Comparison of ENCODE assay signal across 9 cellular contexts in genomic region chr19:4914736-4915501, GRCh38. TPM values are rescaled to one million over a fixed set of nuclear protein-coding genes. Genes with fewer than 3 reads are reported as not detected.
DNase-seq lines count a peak whose midpoint lies in the region; ATAC-seq and TF ChIP-seq lines count a peak whose summit lies in the region.
"Had no signal": no experiment of that assay in that cellular context is flagged by ENCODE, and none has a peak within 500 bp of the region (broad histone marks: within the 10 kb centered on the region; RNA-seq: fewer than 3 reads in every experiment).

No MANE protein-coding gene starts in this region.

- no peak overlapping the region for H3K27ac ChIP-seq in neural progenitor cell

- no peaks in the 10 kb centered on the region for H3K27me3 ChIP-seq in neural progenitor cell

- no peaks in the 10 kb centered on the region for H3K9me3 ChIP-seq in neural progenitor cell (ENCODE audit: low read depth)

- H3K36me3 Mint-ChIP-seq in immature natural killer cell = no peaks in the 10 kb centered on the region
- peaks cover 17% of the 10 kb centered on the region for H3K36me3 Mint-ChIP-seq in neural progenitor cell

- peak overlapping the region; percentile 97 to 100 (median 98) for H3K27ac Mint-ChIP-seq in immature natural killer cell
- H3K27ac Mint-ChIP-seq in neural progenitor cell = no peak overlapping the region

- H3K4me1 ChIP-seq in neural progenitor cell = peaks cover 15% of the 10 kb centered on the region

- intact Hi-C loops in posterior vena cava (cut with DNase I) = loop anchor here (5.0 to 10.0 kb wide), 3 partner anchors 43 to 103 kb away; no protein-coding TSS in a partner anchor

- no peak for TF ChIP-seq CTCF in neural progenitor cell (IDR thresholded peaks at IDR 0.05)

- no peak overlapping the region for H3K4me3 ChIP-seq in neural progenitor cell

- H3K9ac ChIP-seq in neural progenitor cell = no peak overlapping the region

- no peak overlapping the region for H3K4me2 ChIP-seq in neural progenitor cell

- ATAC-seq in GM21825 (IDR thresholded peaks at IDR 0.05; ENCODE audit: unreplicated experiment) = no peak

- H3K4me3 Mint-ChIP-seq in immature natural killer cell (peak overlapping the region; percentile 95 to 100 (median 99)), neural progenitor cell (no peak overlapping the region)

- no peak overlapping the region for H2AFZ ChIP-seq in neural progenitor cell (replicated peaks)

- DNase-seq in Caki2 (ENCODE audit: low read depth) (peak; percentile 86), RKO (ENCODE audit: low spot score) (peak; percentile 40), immature natural killer cell (peak; percentile 47 to 60 (median 57)), posterior vena cava (ENCODE audit: low spot score) (no peak), neural progenitor cell (ENCODE audit: low spot score) (no peak)
- DNase-seq in activated effector memory CD4-positive, alpha-beta T cell treated with anti-CD3 and anti-CD28 coated beads, Interleukin-2, amount 50 U/mL, for 16 hours = peak; percentile 90
- peak; percentile 51 for DNase-seq in stimulated activated CD8-positive, alpha-beta memory T cell treated with anti-CD3 and anti-CD28 coated beads, Interleukin-12 subunit alpha, Interleukin-12 subunit beta, amount 100 ng/mL, for 24 hours (ENCODE audit: extremely low read depth)

- peaks cover 100% of the 10 kb centered on the region for H3K79me2 ChIP-seq in neural progenitor cell (ENCODE audit: low read depth)

- H3K9me3 Mint-ChIP-seq in immature natural killer cell (no peaks in the 10 kb centered on the region), neural progenitor cell (no peaks in the 10 kb centered on the region)

- peaks cover 12% of the 10 kb centered on the region for H3F3A ChIP-seq in neural progenitor cell (ENCODE audit: low read depth)

- peaks cover 70% of the 10 kb centered on the region for H4K20me1 ChIP-seq in neural progenitor cell (ENCODE audit: low read depth)

- H3K4me1 Mint-ChIP-seq in immature natural killer cell (peaks cover 68% of the 10 kb centered on the region in 2 donors), neural progenitor cell (peaks cover 38% of the 10 kb centered on the region)

- in situ Hi-C loops in Caki2 (cut with HindIII; ENCODE audit: low pct_unique_long_range_greater_than_20kb, low sequenced_read_pairs) = no loop called here

- H3K27me3 Mint-ChIP-seq in immature natural killer cell (ENCODE audit: low read depth in 3 of 3) (peaks cover 4 to 17% (median 5%) of the 10 kb centered on the region in 3 donors), neural progenitor cell (ENCODE audit: insufficient read depth, low read depth) (peaks cover 4% of the 10 kb centered on the region)

- H3K36me3 ChIP-seq in neural progenitor cell = no peaks in the 10 kb centered on the region

RNA-seq across cellular contexts. Expression of gene UHRF1, which starts 5.6 kb away (rescaled TPM):
- 64.8 and 65.6 TPM in 2 replicates for total RNA-seq in Caki2 (2014; rRNA removed; shearing (Covaris generic); ENCODE audit: low replicate concordance)
- 1 to 10 TPM in 1 of 3 donors, under 1 TPM in 1, not detected in 1; 0.91 to 5.1 TPM for polyA plus RNA-seq in immature natural killer cell
- total RNA-seq in posterior vena cava (1 to 10 TPM; 2.2 to 2.9 TPM), neural progenitor cell (ENCODE audit: low replicate concordance) (34.1 and 74.7 TPM in 2 replicates)

RNA-seq across cellular contexts. Expression of gene ARRDC5, which starts 12.2 kb away (rescaled TPM):
- not detected in 2 replicates for total RNA-seq in Caki2 (2014; rRNA removed; shearing (Covaris generic); ENCODE audit: low replicate concordance)
- 1 to 10 TPM; 1.3 to 2.5 (median 2.5) TPM for polyA plus RNA-seq in immature natural killer cell
- under 1 TPM; 0.29 to 0.56 TPM for total RNA-seq in posterior vena cava
- not detected in 2 replicates for total RNA-seq in neural progenitor cell (ENCODE audit: low replicate concordance)
- total RNA-seq: temporal lobe had no signal

RNA-seq across cellular contexts. Expression of gene PLIN3, which starts 47.5 kb away (rescaled TPM):
- 320 and 387 TPM in 2 replicates for total RNA-seq in Caki2 (2014; rRNA removed; shearing (Covaris generic); ENCODE audit: low replicate concordance)
- 10 to 100 TPM; 28.0 to 41.9 (median 32.2) TPM for polyA plus RNA-seq in immature natural killer cell
- total RNA-seq in posterior vena cava = 10 to 100 TPM; 56.6 to 88.6 TPM
- total RNA-seq in neural progenitor cell (ENCODE audit: low replicate concordance) = 49.7 and 108 TPM in 2 replicates

RNA-seq across cellular contexts. Expression of gene KDM4B, which starts 54.0 kb away (rescaled TPM):
- total RNA-seq in Caki2 (2014; rRNA removed; shearing (Covaris generic); ENCODE audit: low replicate concordance) = 21.0 and 29.2 TPM in 2 replicates
- 10 to 100 TPM in 1 of 3 donors, 1 to 10 TPM in 2; 4.3 to 22.4 (median 6.7) TPM for polyA plus RNA-seq in immature natural killer cell
- 10 to 100 TPM; 31.0 to 31.4 TPM for total RNA-seq in posterior vena cava
- 16.0 and 45.1 TPM in 2 replicates for total RNA-seq in neural progenitor cell (ENCODE audit: low replicate concordance)

Comparison
In these comparisons a context has a peak if more than half of its experiments do, and no peak if none do; other contexts are left out.
1. DNase-seq: peak in Caki2 (single experiment), RKO (single experiment), activated effector memory CD4-positive, alpha-beta T cell treated with anti-CD3 and anti-CD28 coated beads, Interleukin-2, amount 50 U/mL, for 16 hours (single experiment), immature natural killer cell (3 of 3) and stimulated activated CD8-positive, alpha-beta memory T cell treated with anti-CD3 and anti-CD28 coated beads, Interleukin-12 subunit alpha, Interleukin-12 subunit beta, amount 100 ng/mL, for 24 hours (single experiment); none in posterior vena cava (single experiment) and neural progenitor cell (single experiment).